Comparison of ENCODE assay signal across 8 cellular contexts in genomic region chr1:223992456-223993246, GRCh38.
DNase-seq lines count a peak whose midpoint lies in the region; ATAC-seq lines count a peak whose summit lies in the region.
"Not testable (repeated sequence)": the region's sequence is repeated elsewhere in the genome, so short reads cannot be mapped to it uniquely, and the experiment has no call there.

No MANE protein-coding gene starts in this region.

- not testable (repeated sequence) for H3K4me2 ChIP-seq in mesendoderm (ENCODE audit: low read length)

- not testable (repeated sequence) for H3K9ac ChIP-seq in endocrine pancreas (ENCODE audit: control insufficient read depth, insufficient read depth, low read length)
- H3K9ac ChIP-seq in mesendoderm (ENCODE audit: low read length) = peak overlapping the region; percentile 58

- not testable (repeated sequence) for H3K18ac ChIP-seq in mesendoderm (ENCODE audit: low read length)

- not testable (repeated sequence) for H2BK120ac ChIP-seq in mesendoderm (ENCODE audit: low read depth, low read length)

- H2BK15ac ChIP-seq in mesendoderm (replicated peaks; ENCODE audit: low read depth) = not testable (repeated sequence)

- H3K23ac ChIP-seq in mesendoderm (ENCODE audit: low read length) = not testable (repeated sequence)

- H3K27me3 ChIP-seq in endocrine pancreas (ENCODE audit: control insufficient read depth, insufficient read depth, low read length); mesendoderm (ENCODE audit: insufficient read depth, low read length, poor library complexity): not testable (repeated sequence)

- H3K56ac ChIP-seq in mesendoderm (ENCODE audit: low read length) = peak overlapping the region; percentile 73

- peak; percentile 100 for ATAC-seq in GM21367 (IDR thresholded peaks at IDR 0.05; ENCODE audit: unreplicated experiment)

- H4K8ac ChIP-seq in mesendoderm (ENCODE audit: low read depth, low read length) = not testable (repeated sequence)

- not testable (repeated sequence) for H3K79me2 ChIP-seq in mesendoderm (ENCODE audit: control insufficient read depth, insufficient read depth, low read length)

- WGBS in mesendoderm (ENCODE audit: extremely low coverage, insufficient coverage, low lambda C conversion rate) = no CpG with 5 or more reads among the region's 70 CpGs

- H3K9me3 ChIP-seq in endocrine pancreas (ENCODE audit: control insufficient read depth, low read length) = not testable (repeated sequence)

- not testable (repeated sequence) for H3K79me1 ChIP-seq in mesendoderm (ENCODE audit: low read length)

- not testable (repeated sequence) for H2BK5ac ChIP-seq in mesendoderm (ENCODE audit: low read length)

- peak overlapping the region; percentile 18 for H3K4me3 ChIP-seq in endocrine pancreas (ENCODE audit: control insufficient read depth, insufficient read depth, low read length)
- not testable (repeated sequence) for H3K4me3 ChIP-seq in mesendoderm (ENCODE audit: low read length)

- H3K4me1 ChIP-seq in endocrine pancreas (ENCODE audit: control insufficient read depth, insufficient read depth, low read length); mesendoderm (ENCODE audit: control insufficient read depth, low read depth, low read length): not testable (repeated sequence)

- peak; percentile 92 for DNase-seq in COLO829 (ENCODE audit: low spot score)
- DNase-seq in HT1080 (ENCODE audit: low read depth) = peak; percentile 99
- peak; percentile 92 to 95 for DNase-seq in NOMO-1 (lab: John Stamatoyannopoulos, UW; ENCODE audit: unreplicated experiment in 2 of 2)
- peak; percentile 100 for DNase-seq in activated CD8-positive, alpha-beta memory T cell treated with anti-CD3 and anti-CD28 coated beads for 48 hours (ENCODE audit: low read depth in 2 of 3, low spot score in 2 of 3)
- DNase-seq in mesendoderm = peak; percentile 99
- peak; percentile 100 for DNase-seq in stimulated activated CD8-positive, alpha-beta memory T cell treated with anti-CD3 and anti-CD28 coated beads, Interleukin-12 subunit alpha, Interleukin-12 subunit beta, amount 100 ng/mL, for 4 hours (ENCODE audit: low read depth)

- H3K4ac ChIP-seq in mesendoderm (ENCODE audit: low read depth, low read length) = not testable (repeated sequence)

- not testable (repeated sequence) for H3K27ac ChIP-seq in mesendoderm (ENCODE audit: low read depth, low read length)

- not testable (repeated sequence) for H4K5ac ChIP-seq in mesendoderm (ENCODE audit: low read length)

- not testable (repeated sequence) for H3K36me3 ChIP-seq in endocrine pancreas (ENCODE audit: control insufficient read depth, insufficient read depth, low read length); mesendoderm (ENCODE audit: control insufficient read depth, insufficient read depth, low read length)

- not testable (repeated sequence) for H2AK5ac ChIP-seq in mesendoderm (ENCODE audit: low read length)
